Comparison of ENCODE assay signal across 8 cellular contexts in the genomic region with DNA sequence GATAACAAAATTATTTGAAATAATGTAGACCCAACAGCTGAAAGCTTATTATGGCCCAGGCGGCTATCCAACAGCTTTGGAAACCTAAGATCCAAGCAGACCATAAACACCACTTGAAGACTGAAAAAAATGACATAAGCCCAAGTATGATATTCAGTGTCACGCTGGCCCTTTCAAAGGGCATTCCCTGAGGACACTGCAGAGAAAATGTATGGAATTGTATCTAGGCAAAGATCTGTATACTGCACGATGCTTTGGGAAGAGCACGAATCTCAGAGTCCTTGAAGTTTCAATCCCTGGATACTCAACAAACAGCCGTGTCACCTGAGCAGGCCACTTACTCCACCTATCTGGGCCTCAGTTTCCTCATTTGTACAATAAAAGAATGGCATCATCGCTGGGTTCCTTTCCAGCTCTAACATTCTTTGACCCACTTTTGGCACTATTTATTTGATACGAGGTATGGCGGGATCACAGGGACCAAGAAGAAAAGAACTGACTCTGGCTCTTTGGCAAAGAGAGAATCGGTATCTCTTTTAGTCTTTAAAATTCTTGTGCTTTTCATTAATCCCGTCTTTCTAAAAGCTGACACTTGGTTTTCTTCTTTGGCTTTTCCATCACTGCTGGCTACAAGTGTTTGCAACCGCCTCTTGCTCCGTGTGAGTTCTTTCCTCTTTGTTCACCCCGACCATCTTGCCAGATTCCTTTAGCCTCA. TPM values are rescaled to one million over a fixed set of nuclear protein-coding genes. Genes with fewer than 3 reads are reported as not detected.
A peak's percentile ranks its signal among the peaks of the same experiment; 100 is the strongest.
DNase-seq lines count a peak whose midpoint lies in the region; ATAC-seq and TF ChIP-seq lines count a peak whose summit lies in the region.

No MANE protein-coding gene starts in this region.

- TF ChIP-seq EP300 in sigmoid colon (IDR thresholded peaks at IDR 0.05) = no peak

- peaks cover 53% of the 10 kb centered on the region for H3K4me1 Mint-ChIP-seq in T-helper 17 cell

- H3K27me3 Mint-ChIP-seq in T-helper 17 cell = no peaks in the 10 kb centered on the region

- H3K4me3 ChIP-seq in GM12875 (ENCODE audit: low read depth, low read length) = peak overlapping the region; percentile 76
- peak overlapping the region; percentile 65 to 72 for H3K4me3 ChIP-seq in foreskin fibroblast (ENCODE audit: low read depth in 1 of 2, low read length in 2 of 2)
- peak overlapping the region; percentile 65 to 98 (median 76) for H3K4me3 ChIP-seq in sigmoid colon

- 18 to 20% methylated on average over 13 of the region's 13 CpGs for whole genome bisulfite sequencing in sigmoid colon, 2 donors

- peaks cover 0 to 66% (median 58%) of the 10 kb centered on the region in 4 donors for H3K4me1 ChIP-seq in sigmoid colon

- TF ChIP-seq CTCF in GM12875 (IDR thresholded peaks at IDR 0.05; ENCODE audit: borderline replicate concordance, insufficient read depth, low read depth, low read length) = no peak
- TF ChIP-seq CTCF in foreskin fibroblast (IDR thresholded peaks at IDR 0.05; ENCODE audit: low read depth, low read length) = no peak
- TF ChIP-seq CTCF in sigmoid colon (IDR thresholded peaks at IDR 0.05) = no peak

- no peak for ATAC-seq in T-helper 17 cell
- ATAC-seq in GM19351 (IDR thresholded peaks at IDR 0.05; ENCODE audit: unreplicated experiment) = no peak

- no peak for TF ChIP-seq POLR2A in sigmoid colon (IDR thresholded peaks at IDR 0.05)

- H3K36me3 ChIP-seq in sigmoid colon = no peaks in the 10 kb centered on the region

- no peaks in the 10 kb centered on the region for H3K27me3 ChIP-seq in sigmoid colon

- intact Hi-C loops in sigmoid colon (cut with DNase I) = no loop called here

- H3K9me3 ChIP-seq in T-helper 17 cell (ENCODE audit: control insufficient read depth, low read length, poor library complexity, severe bottlenecking) (no peaks in the 10 kb centered on the region), sigmoid colon (no peaks in the 10 kb centered on the region)

- peak overlapping the region; percentile 84 to 94 (median 90) for H3K27ac ChIP-seq in sigmoid colon

- peak overlapping the region; percentile 100 for H3K27ac Mint-ChIP-seq in T-helper 17 cell

- DNase-seq in T-helper 17 cell (no peak), foreskin fibroblast (no peak), sigmoid colon (peak; percentile 28), DMS114 treated with DMSO at 0.1 percent for 48 hours (lab: John Stamatoyannopoulos, UW; ENCODE audit: unreplicated experiment) (no peak), NCI-H128 (lab: John Stamatoyannopoulos, UW; ENCODE audit: unreplicated experiment) (no peak)
- DNase-seq in stimulated activated CD4-positive, alpha-beta T cell treated with anti-CD3 and anti-CD28 coated beads, Interleukin-1b, Interleukin-23, amount 100 ng/mL, for 48 hours = no peak

- H3K36me3 Mint-ChIP-seq in T-helper 17 cell (ENCODE audit: low read depth) = peaks cover 4% of the 10 kb centered on the region

- H3K4me3 Mint-ChIP-seq in T-helper 17 cell = peak overlapping the region; percentile 100

RNA-seq across cellular contexts. Expression of a gene that starts 1.2 kb away (rescaled TPM):
- 100 to 1,000 TPM; 202 to 225 TPM for total RNA-seq in T-helper 17 cell
- total RNA-seq in sigmoid colon = 100 to 1,000 TPM in 1 of 4 donors, 10 to 100 TPM in 3; 93.5 to 117 (median 98.4) TPM
- 10 to 100 TPM; 11.3 to 37.5 (median 13.2) TPM for polyA plus RNA-seq in sigmoid colon

RNA-seq across cellular contexts. Expression of a gene that starts 13.3 kb away (rescaled TPM):
- 100 to 1,000 TPM; 153 to 177 TPM for total RNA-seq in T-helper 17 cell
- 10 to 100 TPM; 57.2 to 91.0 (median 80.8) TPM for total RNA-seq in sigmoid colon
- polyA plus RNA-seq in sigmoid colon = 10 to 100 TPM in 2 of 3 donors, 1 to 10 TPM in 1; 7.4 to 39.2 (median 13.2) TPM
